ENCODE assay signal across 8 cellular contexts in the genomic region with DNA sequence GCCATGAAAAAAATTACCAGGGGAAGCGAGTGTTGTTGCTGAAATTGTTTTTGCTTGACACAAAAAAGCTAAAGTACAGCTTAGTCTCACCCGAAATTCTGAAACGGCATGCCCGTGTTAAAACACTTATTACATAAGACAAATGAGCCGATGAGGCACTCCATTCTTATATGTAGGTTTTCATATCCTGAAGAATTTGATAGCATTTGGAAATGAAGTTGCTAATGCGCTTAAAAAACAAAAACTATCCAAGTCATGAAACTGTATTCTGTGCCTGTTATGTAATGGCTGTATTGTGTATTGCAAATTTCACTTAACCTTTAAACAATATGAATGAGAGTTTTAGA. TPM values are rescaled to one million over a fixed set of nuclear protein-coding genes. Genes with fewer than 3 reads are reported as not detected.
DNase-seq lines count a peak whose midpoint lies in the region; ATAC-seq and TF ChIP-seq lines count a peak whose summit lies in the region.

No MANE protein-coding gene starts in this region.

- H3K27me3 Mint-ChIP-seq in CD8-positive, alpha-beta T cell (ENCODE audit: low read depth) = no peaks in the 10 kb centered on the region

- no peaks in the 10 kb centered on the region for H3K79me2 ChIP-seq in OCI-LY7 (ENCODE audit: insufficient read depth, low read depth, low read length)

- H3K36me3 ChIP-seq in CD8-positive, alpha-beta T cell (ENCODE audit: insufficient read depth, low read length) = no peaks in the 10 kb centered on the region
- H3K36me3 ChIP-seq in OCI-LY7 (ENCODE audit: insufficient read depth, low read length) (no peaks in the 10 kb centered on the region), endocrine pancreas (ENCODE audit: control insufficient read depth, insufficient read depth, low read length) (no peaks in the 10 kb centered on the region), neuron (ENCODE audit: insufficient read depth, low read length) (no peaks in the 10 kb centered on the region)

- peaks cover 24% of the 10 kb centered on the region for H3K4me1 ChIP-seq in CD8-positive, alpha-beta T cell (ENCODE audit: insufficient read depth, low read length)
- H3K4me1 ChIP-seq in OCI-LY7 (ENCODE audit: insufficient read depth, low read length, poor library complexity, severe bottlenecking) (no peaks in the 10 kb centered on the region), endocrine pancreas (ENCODE audit: control insufficient read depth, insufficient read depth, low read length) (peaks cover 19% of the 10 kb centered on the region), neuron (ENCODE audit: insufficient read depth, low read length) (peaks cover 22% of the 10 kb centered on the region)

- BruUV-seq in OCI-LY7 (replicated peaks; lab: Mats Ljungman, UMichigan) = no TSS peak

- no peak for TF ChIP-seq CTCF in CD8-positive, alpha-beta T cell (IDR thresholded peaks at IDR 0.05)
- no peak for TF ChIP-seq CTCF in OCI-LY7 (conservative IDR thresholded peaks at IDR 0.05; ENCODE audit: low read length)

- POLR2A ChIA-PET in CD8-positive, alpha-beta T cell (lab: Charles Lee) = interaction anchor here (0.9 to 3.1 kb wide), 8 partner anchors 11 to 664 kb away, joined by 3 to 26 read pairs (median 6); partner anchors contain the start of gene USP25
- POLR2A ChIA-PET in OCI-LY7 (lab: Charles Lee) = no interaction called here

- peaks cover 32% of the 10 kb centered on the region for H3K4me1 Mint-ChIP-seq in CD8-positive, alpha-beta T cell (ENCODE audit: low read depth)

- peaks cover 13% of the 10 kb centered on the region for H3K36me3 Mint-ChIP-seq in CD8-positive, alpha-beta T cell

- H2AFZ ChIP-seq in OCI-LY7 (ENCODE audit: low read length) (0 out of 2 replicates have a peak overlapping the region, but pooled peaks have one; percentile 31), neuron (ENCODE audit: low read depth, low read length) (peak overlapping the region; percentile 44)

- no peak overlapping the region for H3K4me2 ChIP-seq in OCI-LY7 (ENCODE audit: low read length)

- H3K9me2 ChIP-seq in OCI-LY7 (ENCODE audit: insufficient read depth, low read length) = no peaks in the 10 kb centered on the region

- no peaks in the 10 kb centered on the region for H3K9me3 Mint-ChIP-seq in CD8-positive, alpha-beta T cell

- no peak for ATAC-seq in CD8-positive, alpha-beta T cell
- ATAC-seq in HG02588 (IDR thresholded peaks at IDR 0.05; ENCODE audit: unreplicated experiment) = no peak
- no peak for ATAC-seq in HG03175 (IDR thresholded peaks at IDR 0.05; ENCODE audit: unreplicated experiment)
- ATAC-seq in GM18498 (IDR thresholded peaks at IDR 0.05; ENCODE audit: unreplicated experiment) = no peak

- peak overlapping the region; percentile 82 for H3K27ac ChIP-seq in CD8-positive, alpha-beta T cell (ENCODE audit: low read depth, low read length)
- H3K27ac ChIP-seq in OCI-LY7 (ENCODE audit: low read depth, low read length, poor library complexity, severe bottlenecking) = no peak overlapping the region

- no peaks in the 10 kb centered on the region for H4K20me1 ChIP-seq in OCI-LY7 (ENCODE audit: insufficient read depth, low read length)

- H3K27me3 ChIP-seq in CD8-positive, alpha-beta T cell (ENCODE audit: insufficient read depth, low read length) = no peaks in the 10 kb centered on the region
- H3K27me3 ChIP-seq in endocrine pancreas (ENCODE audit: control insufficient read depth, insufficient read depth, low read length) = no peaks in the 10 kb centered on the region
- no peaks in the 10 kb centered on the region for H3K27me3 ChIP-seq in neuron (ENCODE audit: insufficient read depth, low read length)

- H3K4me3 ChIP-seq in CD8-positive, alpha-beta T cell (ENCODE audit: low read depth, low read length) = peak overlapping the region; percentile 75
- H3K4me3 ChIP-seq in OCI-LY7 (ENCODE audit: low read depth, low read length, poor library complexity, severe bottlenecking) = no peak overlapping the region
- peak overlapping the region; percentile 97 for H3K4me3 ChIP-seq in endocrine pancreas (ENCODE audit: control insufficient read depth, insufficient read depth, low read length)
- peak overlapping the region; percentile 99 for H3K4me3 ChIP-seq in neuron (ENCODE audit: low read length)

- intact Hi-C loops in CD8-positive, alpha-beta T cell (cut with DNase I, micrococcal nuclease) = loop anchor here (5.0 to 10.0 kb wide), 4 partner anchors 381 to 761 kb away; partner anchors contain the start of gene SAMSN1 (in 1 of the 2)
- intact Hi-C loops in OCI-LY7 (cut with micrococcal nuclease; ENCODE audit: unreplicated experiment) = no loop called here

- peak overlapping the region; percentile 98 for H3K27ac Mint-ChIP-seq in CD8-positive, alpha-beta T cell

- no peaks in the 10 kb centered on the region for H3K9me3 ChIP-seq in CD8-positive, alpha-beta T cell (ENCODE audit: low read length)
- H3K9me3 ChIP-seq in OCI-LY7 (ENCODE audit: low read length) (no peaks in the 10 kb centered on the region), endocrine pancreas (ENCODE audit: control insufficient read depth, low read length) (no peaks in the 10 kb centered on the region), neuron (ENCODE audit: low read length) (no peaks in the 10 kb centered on the region)

- H3K9ac ChIP-seq in endocrine pancreas (ENCODE audit: control insufficient read depth, insufficient read depth, low read length) = peak overlapping the region; percentile 73

- DNase-seq in CD8-positive, alpha-beta T cell = no peak
- no peak for DNase-seq in OCI-LY7 (ENCODE audit: low spot score)
- no peak for DNase-seq in activated CD8-positive, alpha-beta memory T cell treated with anti-CD3 and anti-CD28 coated beads for 24 hours

- peak overlapping the region; percentile 97 for H3K4me3 Mint-ChIP-seq in CD8-positive, alpha-beta T cell

- CTCF ChIA-PET in CD8-positive, alpha-beta T cell (lab: Charles Lee) = interaction anchor here (0.6 to 1.8 kb wide), 4 partner anchors 17 to 487 kb away, joined by 3 to 8 read pairs (median 3); no protein-coding TSS in a partner anchor
- CTCF ChIA-PET in OCI-LY7 (lab: Charles Lee; ENCODE audit: unreplicated experiment) = no interaction called here

RNA-seq across cellular contexts. Expression of gene NRIP1, which starts 1.4 kb away (rescaled TPM):
- 10 to 100 TPM; 62.4 to 64.3 TPM for total RNA-seq in CD8-positive, alpha-beta T cell
- total RNA-seq in OCI-LY7 (2014; rRNA removed; shearing (Covaris generic)) = not detected in 2 replicates
- total RNA-seq in OCI-LY7 (2022) = not detected in 2 replicates

Comparison
In these comparisons a context has a peak if more than half of its experiments do, and no peak if none do; other contexts are left out.
1. RNA of gene NRIP1, which starts 1.4 kb away (total RNA-seq): 62.4 to 64.3 TPM in CD8-positive, alpha-beta T cell; not detected in OCI-LY7; every median in the first group is over 10 times any median in the second.